ENCODE assay signal across 25 cellular contexts in the genomic region with DNA sequence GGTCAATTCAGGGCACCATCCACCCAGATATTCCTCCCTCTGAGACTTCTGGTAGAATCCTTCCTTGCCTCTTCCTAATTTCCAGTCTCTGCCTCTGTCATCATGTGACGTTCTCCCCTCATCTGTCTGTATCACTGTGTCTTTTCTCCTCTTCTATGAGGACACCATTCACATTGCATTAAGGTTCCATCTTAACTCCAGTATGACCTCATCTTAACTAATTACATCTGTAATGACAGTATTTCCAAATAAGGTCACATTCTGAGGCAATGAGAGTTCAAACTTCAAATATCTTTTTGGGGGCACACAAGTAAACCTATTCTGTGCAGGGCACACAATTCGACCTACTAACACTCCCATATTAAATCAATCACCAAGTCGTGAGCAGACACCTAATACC.
"Had no signal": no experiment of that assay in that cellular context is flagged by ENCODE, and none has a peak within 500 bp of the region (broad histone marks: within the 10 kb centered on the region; RNA-seq: fewer than 3 reads in every experiment).

No MANE protein-coding gene starts in this region.

- H3K36me3 ChIP-seq: MG63, WERI-Rb-1 had no signal

- H3K27me3 ChIP-seq: MG63 had no signal

- H3K4me3 Mint-ChIP-seq: activated CD8-positive, alpha-beta T cell treated with anti-CD3 and anti-CD28 coated beads, Interleukin-2, amount 10 ng/mL, durations not matched to agents 7 days and 5 days; activated naive CD8-positive, alpha-beta T cell; activated T-helper 1 cell treated with anti-CD3 and anti-CD28 coated beads, Interleukin-12 subunit alpha, Interleukin-12 subunit beta, Interleukin-2, Interleukin-4 antibody, amounts not matched to agents 30 ng/mL and 10 ng/mL and 1 ng/mL, durations not matched to agents 14 hours and 24 hours and 36 hours had no signal

- H3K9me3 Mint-ChIP-seq: activated T-helper 1 cell treated with anti-CD3 and anti-CD28 coated beads, Interleukin-12 subunit alpha, Interleukin-12 subunit beta, Interleukin-2, Interleukin-4 antibody, amounts not matched to agents 30 ng/mL and 10 ng/mL and 1 ng/mL, durations not matched to agents 14 hours and 24 hours and 36 hours had no signal

- ATAC-seq: activated CD4-positive, CD25-positive, alpha-beta regulatory T cell treated with anti-CD3 and anti-CD28 coated beads, Interleukin-2, amount 50 U/mL, for 24 hours; activated CD8-positive, alpha-beta T cell treated with anti-CD3 and anti-CD28 coated beads, Interleukin-2, amount 10 ng/mL, durations not matched to agents 7 days and 5 days; Panc1; Right ventricle myocardium inferior had no signal

- H3K27ac Mint-ChIP-seq: activated CD8-positive, alpha-beta T cell treated with anti-CD3 and anti-CD28 coated beads, Interleukin-2, amount 10 ng/mL, durations not matched to agents 7 days and 5 days; activated naive CD8-positive, alpha-beta T cell; activated T-helper 1 cell treated with anti-CD3 and anti-CD28 coated beads, Interleukin-12 subunit alpha, Interleukin-12 subunit beta, Interleukin-2, Interleukin-4 antibody, amounts not matched to agents 30 ng/mL and 10 ng/mL and 1 ng/mL, durations not matched to agents 14 hours and 24 hours and 36 hours had no signal

- H3K4me2 ChIP-seq: KMS-11, SK-N-SH had no signal

- H3K27me3 Mint-ChIP-seq: activated naive CD8-positive, alpha-beta T cell had no signal

- H3K9me2 ChIP-seq: SK-N-SH had no signal

- H3K4me3 ChIP-seq: MG63 had no signal

- H3K9me3 ChIP-seq: MG63, SK-N-SH had no signal

- H3K9ac ChIP-seq: KMS-11, SK-N-SH had no signal

- H3K27ac ChIP-seq: KMS-11, WERI-Rb-1 had no signal

- DNase-seq: activated CD4-positive, alpha-beta T cell treated with anti-CD3 and anti-CD28 coated beads for 4 hours; activated CD8-positive, alpha-beta memory T cell treated with anti-CD3 and anti-CD28 coated beads, Interleukin-2, amount 50 U/mL, for 48 hours; activated CD8-positive, alpha-beta T cell treated with anti-CD3 and anti-CD28 coated beads, Interleukin-2, amount 10 ng/mL, durations not matched to agents 7 days and 5 days; activated effector memory CD4-positive, alpha-beta T cell treated with anti-CD3 and anti-CD28 coated beads, Interleukin-2, amount 50 U/mL, for 16 hours; activated naive CD4-positive, alpha-beta T cell treated with Interleukin-2 at 50 U/mL for 16 hours; activated T-cell treated with anti-CD3 and anti-CD28 coated beads, Interleukin-2, amount 50 U/mL, for 1 hour; central memory CD4-positive, alpha-beta T cell; MG63; NCI-H1092 treated with DMSO at 0.1 percent for 48 hours; NCI-H1436; NCI-H187; NCI-H2081; NCI-H510A treated with DMSO at 0.1 percent for 48 hours; NK-92 treated with Interleukin-12 subunit alpha and Interleukin-12 subunit beta, amount 100 ng/mL, for 24 hours; OCI-M1; RPMI8226; SK-N-SH; T-helper 1 cell; WERI-Rb-1 had no signal
